Comparison of ENCODE assay signal across 1 cellular context in genomic region chrX:153599192-153600031, GRCh38.
TF ChIP-seq lines count a peak whose summit lies in the region.

No MANE protein-coding gene starts in this region.

TF ChIP-seq in HEK293, 187 proteins besides CTCF, POLR2A, EP300 and RAD21 (continued from another document):
- TF ChIP-seq PRDM10 (tag by site-specific recombination; IDR thresholded peaks at IDR 0.05) (no peak), ZNF202 (tag by site-specific recombination; IDR thresholded peaks at IDR 0.05; ENCODE audit: borderline replicate concordance) (no peak), SP3 (tag by site-specific recombination; IDR thresholded peaks at IDR 0.05) (peak; percentile 22; the same call in 1 of the 2 replicates), ZNF48 (tag by site-specific recombination; IDR thresholded peaks at IDR 0.05) (no peak), ZNF324 (tag by site-specific recombination; IDR thresholded peaks at IDR 0.05) (no peak), ZBTB48 (tag by site-specific recombination; IDR thresholded peaks at IDR 0.05) (no peak; the same call in 1 of the 2 replicates), MZF1 (tag by site-specific recombination; IDR thresholded peaks at IDR 0.05; ENCODE audit: borderline replicate concordance) (no peak), ZBTB17 (tag by site-specific recombination; IDR thresholded peaks at IDR 0.05) (peak; percentile 46)
